Comparison of ENCODE assay signal across 26 cellular contexts in the genomic region with DNA sequence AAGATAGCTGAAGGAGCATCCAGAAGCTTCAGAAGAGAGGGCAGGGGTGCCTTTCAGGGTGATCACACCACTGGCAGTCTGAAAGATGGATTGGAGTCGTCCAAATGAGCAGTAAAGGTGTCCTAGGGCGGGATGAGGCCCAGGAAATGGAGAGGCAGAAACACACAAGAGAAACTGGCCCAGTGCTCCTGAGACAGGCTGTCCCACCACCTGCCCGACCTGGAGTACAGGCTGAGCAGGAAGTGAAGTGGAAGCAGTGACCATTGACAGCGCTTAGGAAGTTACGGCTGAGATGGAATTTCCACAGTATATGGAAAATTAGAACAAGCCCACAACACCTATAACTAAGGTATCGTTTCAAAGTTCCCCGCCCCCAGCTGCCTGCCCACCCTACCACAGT. TPM values are rescaled to one million over a fixed set of nuclear protein-coding genes. Genes with fewer than 3 reads are reported as not detected.
"Had no signal": no experiment of that assay in that cellular context is flagged by ENCODE, and none has a peak within 500 bp of the region (broad histone marks: within the 10 kb centered on the region; RNA-seq: fewer than 3 reads in every experiment).

No MANE protein-coding gene starts in this region.

- H3K4me1 ChIP-seq: adrenal gland had no signal

- H3K27ac Mint-ChIP-seq: activated CD4-positive, alpha-beta memory T cell treated with anti-CD3 and anti-CD28 coated beads, Interleukin-2, amount 10 ng/mL, durations not matched to agents 7 days and 5 days; activated CD4-positive, alpha-beta T cell treated with anti-CD3 and anti-CD28 coated beads, Interleukin-2, amount 10 ng/mL, durations not matched to agents 7 days and 5 days; activated naive CD8-positive, alpha-beta T cell; IgD-negative memory B cell had no signal

- H3K9ac ChIP-seq: KMS-11 had no signal

- H3K4me3 Mint-ChIP-seq: activated CD4-positive, alpha-beta memory T cell treated with anti-CD3 and anti-CD28 coated beads, Interleukin-2, amount 10 ng/mL, durations not matched to agents 7 days and 5 days; activated CD4-positive, alpha-beta T cell treated with anti-CD3 and anti-CD28 coated beads, Interleukin-2, amount 10 ng/mL, durations not matched to agents 7 days and 5 days; activated naive CD8-positive, alpha-beta T cell; IgD-negative memory B cell had no signal

- H3K36me3 Mint-ChIP-seq: activated naive CD8-positive, alpha-beta T cell had no signal

- H3K9me3 ChIP-seq: adrenal gland had no signal

- H3K27me3 Mint-ChIP-seq: activated CD4-positive, alpha-beta memory T cell treated with anti-CD3 and anti-CD28 coated beads, Interleukin-2, amount 10 ng/mL, durations not matched to agents 7 days and 5 days; activated CD4-positive, alpha-beta T cell treated with anti-CD3 and anti-CD28 coated beads, Interleukin-2, amount 10 ng/mL, durations not matched to agents 7 days and 5 days; activated naive CD8-positive, alpha-beta T cell had no signal

- H3K4me2 ChIP-seq: KMS-11 had no signal

- DNase-seq: activated CD4-positive, alpha-beta memory T cell treated with anti-CD3 and anti-CD28 coated beads, Interleukin-2, amount 10 ng/mL, durations not matched to agents 7 days and 5 days; activated CD4-positive, alpha-beta T cell treated with anti-CD3 and anti-CD28 coated beads, Interleukin-2, amount 10 ng/mL, durations not matched to agents 7 days and 5 days; activated CD4-positive, CD25-positive, alpha-beta regulatory T cell; activated CD8-positive, alpha-beta memory T cell treated with anti-CD3 and anti-CD28 coated beads, Interleukin-2, amount 50 U/mL, for 4 hours; activated effector memory CD4-positive, alpha-beta T cell treated with Interleukin-2 at 50 U/mL for 16 hours; activated naive CD4-positive, alpha-beta T cell treated with Interleukin-2 at 50 U/mL for 16 hours; activated T-cell treated with anti-CD3 and anti-CD28 coated beads, Interleukin-2, amount 50 U/mL, for 1 hour; anterior cingulate cortex; NCI-H1092; NCI-H1417 treated with DMSO at 0.1 percent for 48 hours; NCI-H1694; NCI-H2029; NCI-H2107; NCI-H510A treated with DMSO at 0.1 percent for 48 hours; NCI-H69; SHP77 treated with DMSO at 0.1 percent for 48 hours had no signal

- H3K4me1 Mint-ChIP-seq: activated CD4-positive, alpha-beta memory T cell treated with anti-CD3 and anti-CD28 coated beads, Interleukin-2, amount 10 ng/mL, durations not matched to agents 7 days and 5 days; activated CD4-positive, alpha-beta T cell treated with anti-CD3 and anti-CD28 coated beads, Interleukin-2, amount 10 ng/mL, durations not matched to agents 7 days and 5 days; IgD-negative memory B cell had no signal

- H3K9me3 Mint-ChIP-seq: activated CD4-positive, alpha-beta memory T cell treated with anti-CD3 and anti-CD28 coated beads, Interleukin-2, amount 10 ng/mL, durations not matched to agents 7 days and 5 days; activated CD4-positive, alpha-beta T cell treated with anti-CD3 and anti-CD28 coated beads, Interleukin-2, amount 10 ng/mL, durations not matched to agents 7 days and 5 days; IgD-negative memory B cell had no signal

- H3K4me3 ChIP-seq: adrenal gland had no signal

- H3K27me3 ChIP-seq: adrenal gland had no signal

- H3K27ac ChIP-seq: adrenal gland, KMS-11, VCaP had no signal

RNA-seq across cellular contexts. Expression of gene NLRP10, which starts 37.9 kb away (rescaled TPM):
- total RNA-seq: activated CD4-positive, alpha-beta memory T cell treated with anti-CD3 and anti-CD28 coated beads, Interleukin-2, amount 10 ng/mL, durations not matched to agents 7 days and 5 days; activated CD4-positive, alpha-beta T cell treated with anti-CD3 and anti-CD28 coated beads, Interleukin-2, amount 10 ng/mL, durations not matched to agents 7 days and 5 days; activated CD8-positive, alpha-beta memory T cell treated with anti-CD3 and anti-CD28 coated beads for 36 hours; adrenal gland; cardiac septum; cerebellum; SK-MEL-5; T-helper 2 cell treated with Interferon-gamma antibody and Interleukin-4, amounts not matched to agents 100 ng/mL and 5 ng/mL, for 36 hours had no signal
- polyA plus RNA-seq: adrenal gland, IgD-negative memory B cell had no signal
